Comparison of ENCODE assay signal across 27 cellular contexts in genomic region chr14:68878908-68879307, GRCh38.
"Had no signal": no experiment of that assay in that cellular context is flagged by ENCODE, and none has a peak within 500 bp of the region (broad histone marks: within the 10 kb centered on the region; RNA-seq: fewer than 3 reads in every experiment).

No MANE protein-coding gene starts in this region.

- ATAC-seq: activated CD4-positive, CD25-positive, alpha-beta regulatory T cell treated with anti-CD3 and anti-CD28 coated beads, Interleukin-2, amount 50 U/mL, for 24 hours; activated naive CD8-positive, alpha-beta T cell treated with anti-CD3 and anti-CD28 coated beads, Interleukin-2, amount 50 U/mL, for 24 hours; left lung; lower lobe of right lung; T-helper 17 cell had no signal

- H3K4me3 ChIP-seq: breast epithelium, esophagus squamous epithelium, left lung, lower lobe of right lung, spleen, thyroid gland had no signal

- H3K9ac ChIP-seq: parathyroid adenoma had no signal

- H3K27ac Mint-ChIP-seq: activated naive CD4-positive, alpha-beta T cell treated with anti-CD3 and anti-CD28 coated beads, Interleukin-2, amount 50 U/mL, for 24 hours; activated naive CD8-positive, alpha-beta T cell treated with anti-CD3 and anti-CD28 coated beads, Interleukin-2, amount 50 U/mL, for 24 hours; T-helper 17 cell had no signal

- H3K9me3 Mint-ChIP-seq: activated naive CD4-positive, alpha-beta T cell treated with anti-CD3 and anti-CD28 coated beads, Interleukin-2, amount 50 U/mL, for 24 hours; activated naive CD8-positive, alpha-beta T cell treated with anti-CD3 and anti-CD28 coated beads, Interleukin-2, amount 50 U/mL, for 24 hours; central memory CD8-positive, alpha-beta T cell; nephron progenitor cell; stimulated activated naive CD8-positive, alpha-beta T cell treated with anti-CD3 and anti-CD28 coated beads, Interleukin-15, Interleukin-2, amounts not matched to agents 100 ng/mL and 50 ng/mL, for 24 hours had no signal

- DNase-seq: activated CD4-positive, alpha-beta T cell treated with anti-CD3 and anti-CD28 coated beads for 48 hours; activated CD4-positive, alpha-beta T cell treated with anti-CD3 and anti-CD28 coated beads, Interleukin-2, amount 50 U/mL, for 48 hours; activated CD8-positive, alpha-beta memory T cell treated with anti-CD3 and anti-CD28 coated beads for 24 hours; activated naive CD8-positive, alpha-beta T cell treated with anti-CD3 and anti-CD28 coated beads, Interleukin-2, amount 50 U/mL, for 24 hours; amygdala; dermis blood vessel endothelial cell; effector CD4-positive, alpha-beta T cell; esophagus squamous epithelium; foreskin melanocyte; glutamatergic neuron; left lung; lower lobe of right lung; mesenchymal stem cell; nephron progenitor cell; right cardiac atrium; spleen; T-helper 17 cell; T1000; thyroid gland; WERI-Rb-1 had no signal

- H3K4me1 ChIP-seq: breast epithelium, left lung, lower lobe of right lung, parathyroid adenoma, spleen, thyroid gland had no signal

- H3K4me1 Mint-ChIP-seq: activated naive CD4-positive, alpha-beta T cell treated with anti-CD3 and anti-CD28 coated beads, Interleukin-2, amount 50 U/mL, for 24 hours; activated naive CD8-positive, alpha-beta T cell treated with anti-CD3 and anti-CD28 coated beads, Interleukin-2, amount 50 U/mL, for 24 hours; central memory CD8-positive, alpha-beta T cell; T-helper 17 cell had no signal

- H3K27me3 ChIP-seq: breast epithelium, esophagus squamous epithelium, left lung, neutrophil, spleen, thyroid gland had no signal

- H3K4me3 Mint-ChIP-seq: activated naive CD4-positive, alpha-beta T cell treated with anti-CD3 and anti-CD28 coated beads, Interleukin-2, amount 50 U/mL, for 24 hours; activated naive CD8-positive, alpha-beta T cell treated with anti-CD3 and anti-CD28 coated beads, Interleukin-2, amount 50 U/mL, for 24 hours; central memory CD8-positive, alpha-beta T cell; nephron progenitor cell; stimulated activated naive CD8-positive, alpha-beta T cell treated with anti-CD3 and anti-CD28 coated beads, Interleukin-15, Interleukin-2, amounts not matched to agents 100 ng/mL and 50 ng/mL, for 24 hours; T-helper 17 cell had no signal

- H3K9me3 ChIP-seq: breast epithelium, esophagus squamous epithelium, left lung, lower lobe of right lung, neutrophil, spleen, thyroid gland had no signal

- H3K27ac ChIP-seq: left lung, lower lobe of right lung, parathyroid adenoma, spleen, thyroid gland, WERI-Rb-1 had no signal

- H3K27me3 Mint-ChIP-seq: activated naive CD4-positive, alpha-beta T cell treated with anti-CD3 and anti-CD28 coated beads, Interleukin-2, amount 50 U/mL, for 24 hours; activated naive CD8-positive, alpha-beta T cell treated with anti-CD3 and anti-CD28 coated beads, Interleukin-2, amount 50 U/mL, for 24 hours; central memory CD8-positive, alpha-beta T cell; stimulated activated naive CD8-positive, alpha-beta T cell treated with anti-CD3 and anti-CD28 coated beads, Interleukin-15, Interleukin-2, amounts not matched to agents 100 ng/mL and 50 ng/mL, for 24 hours; T-helper 17 cell had no signal
